ENCODE assay signal across 15 cellular contexts in the genomic region with DNA sequence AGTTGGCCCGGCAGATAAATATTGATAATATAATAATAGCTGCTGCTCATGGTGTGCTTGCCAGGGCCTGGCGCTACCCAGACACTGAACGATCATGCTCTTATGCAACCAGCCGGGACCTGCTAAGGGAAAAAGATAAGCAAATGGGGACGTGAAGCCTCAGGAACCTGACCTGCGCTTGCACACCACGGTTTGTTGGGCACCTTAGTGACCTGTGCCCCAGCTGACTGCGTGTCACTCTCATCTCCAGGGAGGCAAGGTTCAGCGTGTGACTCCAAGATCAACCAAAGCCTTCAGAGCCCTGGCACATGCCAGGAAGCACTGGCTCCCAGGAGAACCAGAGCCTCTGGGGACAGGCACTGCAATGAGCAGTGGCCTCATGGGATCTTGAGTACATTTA.
"Had no signal": no experiment of that assay in that cellular context is flagged by ENCODE, and none has a peak within 500 bp of the region (broad histone marks: within the 10 kb centered on the region; RNA-seq: fewer than 3 reads in every experiment).

No MANE protein-coding gene starts in this region.

- H3K27ac ChIP-seq: body of pancreas, psoas muscle, tibial nerve had no signal

- H3K9me3 ChIP-seq: body of pancreas, mucosa of descending colon, psoas muscle, tibial nerve had no signal

- ATAC-seq: activated CD4-positive, CD25-positive, alpha-beta regulatory T cell treated with anti-CD3 and anti-CD28 coated beads, Interleukin-2, amount 50 U/mL, for 24 hours; activated CD8-positive, alpha-beta memory T cell treated with anti-CD3 and anti-CD28 coated beads, Interleukin-2, amount 10 ng/mL, durations not matched to agents 7 days and 5 days; body of pancreas; mucosa of descending colon; natural killer cell; psoas muscle had no signal

- H3K4me3 ChIP-seq: body of pancreas, mucosa of descending colon, psoas muscle, tibial nerve had no signal

- H3K4me1 ChIP-seq: body of pancreas, psoas muscle had no signal

- DNase-seq: activated CD4-positive, alpha-beta T cell treated with anti-CD3 and anti-CD28 coated beads, Interleukin-2, amount 50 U/mL, for 4 hours; activated CD8-positive, alpha-beta memory T cell treated with anti-CD3 and anti-CD28 coated beads, Interleukin-2, amount 10 ng/mL, durations not matched to agents 7 days and 5 days; activated effector memory CD4-positive, alpha-beta T cell treated with Interleukin-2 at 50 U/mL for 16 hours; activated T-cell treated with anti-CD3 and anti-CD28 coated beads, Interleukin-2, amount 50 U/mL, for 24 hours; body of pancreas; hypothalamus; kidney glomerular epithelial cell; mammary epithelial cell; mucosa of descending colon; natural killer cell; psoas muscle; stimulated activated CD4-positive, alpha-beta T cell treated with anti-CD3 and anti-CD28 coated beads, Interleukin-4, amount 100 ng/mL, for 24 hours; stimulated activated naive CD8-positive, alpha-beta T cell treated with anti-CD3 and anti-CD28 coated beads, Interleukin-15, amount 100 ng/mL, for 72 hours had no signal

- H3K27me3 ChIP-seq: body of pancreas, tibial nerve had no signal
